In the genomic region with DNA sequence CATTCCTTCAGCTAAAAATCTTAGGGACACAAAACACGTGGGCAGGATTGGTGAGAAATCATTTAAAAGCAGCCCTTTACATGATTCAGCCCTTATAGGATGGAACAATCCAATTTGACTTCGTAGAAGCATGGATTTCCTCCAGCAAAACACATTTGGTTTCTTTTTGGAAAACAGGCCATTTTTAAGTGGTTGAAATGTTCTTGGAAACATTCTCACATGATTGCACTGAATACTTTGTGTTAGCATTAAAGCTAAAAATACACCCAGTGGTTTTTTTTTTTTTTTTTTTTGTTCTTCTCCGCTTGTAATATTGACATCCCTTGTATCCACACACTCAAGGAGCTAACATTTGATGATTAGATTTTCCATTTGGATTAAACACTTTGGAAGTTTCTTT, we compare ENCODE assay signal across 25 cellular contexts. TPM values are rescaled to one million over a fixed set of nuclear protein-coding genes. Genes with fewer than 3 reads are reported as not detected.
DNase-seq lines count a peak whose midpoint lies in the region; ATAC-seq and TF ChIP-seq lines count a peak whose summit lies in the region.
"Had no signal": no experiment of that assay in that cellular context is flagged by ENCODE, and none has a peak within 500 bp of the region (broad histone marks: within the 10 kb centered on the region; RNA-seq: fewer than 3 reads in every experiment).

No MANE protein-coding gene starts in this region.

- intact Hi-C loops in thyroid gland (cut with DNase I), result no loop called here

- POLR2A ChIA-PET in CD8-positive, alpha-beta memory T cell (lab: Charles Lee), result no interaction called here

- H3K27me3 Mint-ChIP-seq in CD8-positive, alpha-beta memory T cell, result peaks cover 0 to 2% of the 10 kb centered on the region in 2 donors
- H3K27me3 Mint-ChIP-seq: B cell had no signal

- H3K4me3 Mint-ChIP-seq in CD8-positive, alpha-beta memory T cell, result no peak overlapping the region
- H3K4me3 Mint-ChIP-seq: B cell, CD14-positive monocyte, HFFc6 had no signal

- peaks cover 9 to 14% of the 10 kb centered on the region in 2 donors for H3K4me1 ChIP-seq in thyroid gland
- H3K4me1 ChIP-seq in CD8-positive, alpha-beta memory T cell (ENCODE audit: insufficient read depth, low read length), result no peaks in the 10 kb centered on the region
- H3K4me1 ChIP-seq: HAP-1 had no signal

- WGBS in thyroid gland, 2 donors, result 31 to 38% methylated on average over 3 of the region's 3 CpGs

- H3K4me1 Mint-ChIP-seq in CD8-positive, alpha-beta memory T cell, result no peaks in the 10 kb centered on the region
- H3K4me1 Mint-ChIP-seq: B cell, CD14-positive monocyte had no signal

- TF ChIP-seq POLR2A in thyroid gland (IDR thresholded peaks at IDR 0.05), result no peak

- H3K27ac Mint-ChIP-seq in CD8-positive, alpha-beta memory T cell, result no peak overlapping the region
- H3K27ac Mint-ChIP-seq: B cell, CD14-positive monocyte, HFFc6 had no signal

- DNase-seq in choroid plexus epithelial cell (ENCODE audit: low read depth) (peak; percentile 33), fibroblast of peridontal ligament (ENCODE audit: extremely low read depth) (peak; percentile 25), occipital lobe (lab: John Stamatoyannopoulos, UW) (peak; percentile 29), thyroid gland (no peak), activated T-cell treated with anti-CD3 and anti-CD28 coated beads for 4 hours (no peak)
- no peak for DNase-seq in CD8-positive, alpha-beta memory T cell
- DNase-seq: Calu3, DMS153, GOT3, HFFc6, IMR-90, KG1, NCI-H1048, NCI-H1417, NCI-H1694, NCI-H2029 treated with DMSO at 0.1 percent for 48 hours, NCI-H446 treated with DMSO at 0.1 percent for 48 hours, NCI-H526 treated with DMSO at 0.1 percent for 48 hours, RPMI8226, SHP77 treated with DMSO at 0.1 percent for 48 hours had no signal

- ATAC-seq in HG02642 (IDR thresholded peaks at IDR 0.05; ENCODE audit: poor library complexity, unreplicated experiment), result no peak
- no peak for ATAC-seq in GM18867 (IDR thresholded peaks at IDR 0.05; ENCODE audit: unreplicated experiment)

- H3K27me3 ChIP-seq in thyroid gland, result no peaks in the 10 kb centered on the region
- H3K27me3 ChIP-seq in CD8-positive, alpha-beta memory T cell (ENCODE audit: insufficient read depth, low read length, poor library complexity, severe bottlenecking), result no peaks in the 10 kb centered on the region

- no peak for TF ChIP-seq CTCF in choroid plexus epithelial cell (conservative IDR thresholded peaks at IDR 0.05; ENCODE audit: low read depth, low read length)
- TF ChIP-seq CTCF in thyroid gland (IDR thresholded peaks at IDR 0.05), result no peak

- H3K27ac ChIP-seq in thyroid gland, result peak overlapping the region in 2 of 3 donors; percentile 65 to 69
- H3K27ac ChIP-seq in CD8-positive, alpha-beta memory T cell (ENCODE audit: low read depth, low read length), result no peak overlapping the region

- no peak overlapping the region for H3K4me3 ChIP-seq in choroid plexus epithelial cell (ENCODE audit: low read depth, low read length)
- no peak overlapping the region for H3K4me3 ChIP-seq in thyroid gland (replicated peaks in 1 of 3)
- no peak overlapping the region for H3K4me3 ChIP-seq in CD8-positive, alpha-beta memory T cell (ENCODE audit: low read length)
- H3K4me3 ChIP-seq: HAP-1 had no signal

- CTCF ChIA-PET in CD8-positive, alpha-beta memory T cell (lab: Charles Lee), result interaction anchor here (1.5 kb wide), 1 partner anchor 82 kb away, joined by 3 read pairs; no protein-coding TSS in a partner anchor

- H3K9me3 ChIP-seq in thyroid gland, result no peaks in the 10 kb centered on the region
- no peaks in the 10 kb centered on the region for H3K9me3 ChIP-seq in CD8-positive, alpha-beta memory T cell (ENCODE audit: low read length)
- H3K9me3 ChIP-seq: HAP-1 had no signal

- no peaks in the 10 kb centered on the region for H3K36me3 ChIP-seq in thyroid gland
- H3K36me3 ChIP-seq in CD8-positive, alpha-beta memory T cell (ENCODE audit: insufficient read depth, low read length), result no peaks in the 10 kb centered on the region
- H3K36me3 ChIP-seq: HAP-1 had no signal

- no peaks in the 10 kb centered on the region for H3K9me3 Mint-ChIP-seq in CD8-positive, alpha-beta memory T cell
- H3K9me3 Mint-ChIP-seq: HFFc6 had no signal

- H3K36me3 Mint-ChIP-seq in CD8-positive, alpha-beta memory T cell, result no peaks in the 10 kb centered on the region
- H3K36me3 Mint-ChIP-seq: CD14-positive monocyte had no signal

RNA-seq across cellular contexts. Expression of gene ABCG1, which starts 42.1 kb away (rescaled TPM):
- total RNA-seq in occipital lobe (16.1 TPM), thyroid gland (10 to 100 TPM; 13.8 to 34.1 (median 18.9) TPM)
- 1 to 10 TPM; 3.7 to 3.8 TPM for total RNA-seq in CD8-positive, alpha-beta memory T cell
- polyA plus RNA-seq in CD8-positive, alpha-beta memory T cell, result 15.7 TPM
- total RNA-seq: HFFc6 had no signal

Comparison
In these comparisons a context has a peak if more than half of its experiments do, and no peak if none do; other contexts are left out.
1. DNase-seq: peak in choroid plexus epithelial cell (single experiment), fibroblast of peridontal ligament (single experiment) and occipital lobe (single experiment); none in thyroid gland (0 of 2), activated T-cell treated with anti-CD3 and anti-CD28 coated beads for 4 hours (single experiment) and CD8-positive, alpha-beta memory T cell (0 of 5).